In the genomic region with DNA sequence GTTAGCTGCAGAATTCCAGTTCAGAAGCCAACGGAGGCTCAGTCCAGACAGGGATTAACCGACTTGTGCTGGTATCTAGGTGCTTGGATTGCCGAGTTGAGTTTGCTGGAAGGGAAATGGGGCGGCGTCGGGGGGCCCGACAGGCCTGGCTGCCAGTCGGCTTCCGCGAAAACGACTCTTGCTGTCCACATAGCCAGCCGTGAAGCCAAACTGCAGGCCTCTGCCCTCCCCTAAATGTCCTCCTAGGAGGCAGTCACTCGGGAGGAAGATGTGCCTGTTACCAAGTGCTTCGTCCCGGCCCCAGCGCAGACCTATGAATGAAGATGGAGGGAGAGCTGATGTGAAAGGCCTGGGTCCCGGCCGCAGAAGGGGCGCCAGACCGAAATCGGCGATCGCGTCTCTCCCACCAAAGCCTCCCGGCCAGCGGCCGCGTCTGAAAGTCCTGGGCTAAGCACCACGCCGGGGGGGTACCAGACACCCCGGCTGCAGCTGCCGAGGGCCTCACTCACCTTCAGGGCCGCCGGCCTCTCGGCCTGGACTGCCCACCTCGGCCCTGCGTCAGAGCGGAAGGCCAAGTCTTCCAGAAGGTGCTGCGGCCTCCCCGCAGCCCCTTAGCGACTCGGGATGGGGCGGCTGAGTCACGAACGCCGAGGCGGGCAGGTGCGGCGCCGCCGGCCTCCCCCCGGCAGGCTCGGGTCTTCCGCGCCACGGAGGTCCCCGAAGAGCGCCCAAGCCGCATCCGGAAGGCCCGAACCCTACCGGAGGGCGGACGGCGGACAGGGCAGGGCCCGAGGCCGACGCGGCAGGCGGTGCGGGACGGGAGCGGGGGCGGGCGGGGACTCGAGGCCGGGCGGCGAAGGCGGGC, we compare ENCODE assay signal across 8 cellular contexts. TPM values are rescaled to one million over a fixed set of nuclear protein-coding genes. Genes with fewer than 3 reads are reported as not detected.
DNase-seq lines count a peak whose midpoint lies in the region; ATAC-seq, FAIRE-seq and TF ChIP-seq lines count a peak whose summit lies in the region.

No MANE protein-coding gene starts in this region.

- H3K4me2 ChIP-seq in astrocyte (ENCODE audit: low read length) = peak overlapping the region; percentile 89

- H3K4me3 ChIP-seq in GM06990 (replicated peaks; ENCODE audit: low read depth, low read length) (peak overlapping the region; percentile 91), RWPE2 (ENCODE audit: severe bottlenecking) (peak overlapping the region; percentile 98), astrocyte (ENCODE audit: insufficient read depth, low read depth, low read length) (peak overlapping the region; percentile 79), iPS-15b (ENCODE audit: low read depth, low read length) (peak overlapping the region; percentile 92), spleen (peak overlapping the region; percentile 76 to 93 (median 83))

- no peak for TF ChIP-seq CTCF in GM06990 (IDR thresholded peaks at IDR 0.05; ENCODE audit: insufficient read depth, low read length, poor library complexity, severe bottlenecking)
- no peak for TF ChIP-seq CTCF in RWPE2 (IDR thresholded peaks at IDR 0.05; ENCODE audit: poor library complexity, severe bottlenecking)
- TF ChIP-seq CTCF in astrocyte (IDR thresholded peaks at IDR 0.05; ENCODE audit: insufficient read depth, low read depth, low read length) = no peak
- TF ChIP-seq CTCF in spleen (IDR thresholded peaks at IDR 0.05 in 8 of 11, conservative IDR thresholded peaks at IDR 0.05 in 3 of 11) = no peak

- H3K27me3 Mint-ChIP-seq in astrocyte (ENCODE audit: low read depth, unreplicated experiment) = no peaks in the 10 kb centered on the region

- H3K9me3 Mint-ChIP-seq in astrocyte (ENCODE audit: unreplicated experiment) = no peaks in the 10 kb centered on the region

- peaks cover 38% of the 10 kb centered on the region for H3K79me2 ChIP-seq in astrocyte (ENCODE audit: insufficient read depth, low read length)

- H3K27ac ChIP-seq in RWPE2 (ENCODE audit: poor library complexity, severe bottlenecking) (peak overlapping the region; percentile 77), astrocyte (ENCODE audit: low read depth, low read length) (peak overlapping the region; percentile 75), spleen (peak overlapping the region; percentile 84 to 97 (median 94))

- H3K27ac Mint-ChIP-seq in astrocyte (ENCODE audit: unreplicated experiment) = peak overlapping the region; percentile 90

- H3K4me1 ChIP-seq in RWPE2 (ENCODE audit: insufficient read depth, poor library complexity, severe bottlenecking) = no peaks in the 10 kb centered on the region
- H3K4me1 ChIP-seq in astrocyte (ENCODE audit: insufficient read depth, low read length) = peaks cover 17% of the 10 kb centered on the region
- peaks cover 7% of the 10 kb centered on the region for H3K4me1 ChIP-seq in iPS-15b (ENCODE audit: control insufficient read depth, insufficient read depth, low read length)
- peaks cover 14 to 74% (median 40%) of the 10 kb centered on the region in 6 donors for H3K4me1 ChIP-seq in spleen

- H2AFZ ChIP-seq in astrocyte (ENCODE audit: low read depth, low read length) = peak overlapping the region; percentile 5

- peaks cover 10% of the 10 kb centered on the region for H3K4me1 Mint-ChIP-seq in astrocyte (ENCODE audit: low read depth, unreplicated experiment)

- H4K20me1 ChIP-seq in astrocyte (ENCODE audit: insufficient read depth, low read length) = peaks cover 29% of the 10 kb centered on the region

- 0 to 1% (median 1%) methylated on average over 24 to 80 of the region's 80 CpGs for WGBS in spleen, 5 donors

- peak overlapping the region; percentile 92 for H3K4me3 Mint-ChIP-seq in astrocyte (ENCODE audit: unreplicated experiment)

- ATAC-seq in HG02610 (IDR thresholded peaks at IDR 0.05; ENCODE audit: unreplicated experiment) (peak; percentile 1), RWPE2 (ENCODE audit: low read depth) (peak; percentile 10)

- no peaks in the 10 kb centered on the region for H3K27me3 ChIP-seq in GM06990 (replicated peaks; ENCODE audit: control insufficient read depth, insufficient read depth, low read length)
- H3K27me3 ChIP-seq in RWPE2 (ENCODE audit: insufficient read depth, poor library complexity, severe bottlenecking) = no peaks in the 10 kb centered on the region
- no peaks in the 10 kb centered on the region for H3K27me3 ChIP-seq in astrocyte (ENCODE audit: insufficient read depth, low read length)
- no peaks in the 10 kb centered on the region for H3K27me3 ChIP-seq in iPS-15b (ENCODE audit: control insufficient read depth, insufficient read depth, low read length)
- H3K27me3 ChIP-seq in spleen (replicated peaks in 1 of 7) = no peaks in the 10 kb centered on the region

- H3K9ac ChIP-seq in astrocyte (ENCODE audit: low read length) (peak overlapping the region; percentile 93), iPS-15b (ENCODE audit: low read depth, low read length) (peak overlapping the region; percentile 99)

- H3K36me3 Mint-ChIP-seq in astrocyte (ENCODE audit: low read depth, unreplicated experiment) = peaks cover 14% of the 10 kb centered on the region

- FAIRE-seq in astrocyte (lab: Jason Lieb, UNC) = no peak

- no peak for TF ChIP-seq POLR2A in spleen (IDR thresholded peaks at IDR 0.05)

- H3K36me3 ChIP-seq in GM06990 (ENCODE audit: control insufficient read depth, insufficient read depth, low read length) (peaks cover 27% of the 10 kb centered on the region), RWPE2 (ENCODE audit: low read depth) (peaks cover 53% of the 10 kb centered on the region), astrocyte (ENCODE audit: insufficient read depth, low read length) (peaks cover 22% of the 10 kb centered on the region), iPS-15b (ENCODE audit: control insufficient read depth, insufficient read depth, low read length) (peaks cover 20% of the 10 kb centered on the region), spleen (peaks cover 0 to 47% (median 19%) of the 10 kb centered on the region in 6 donors)

- intact Hi-C loops in spleen (cut with DNase I; ENCODE audit: low total_unique reads) = loop anchor here (10.0 kb wide), 1 partner anchor 101 kb away; no protein-coding TSS in a partner anchor

- H3K9me3 ChIP-seq in RWPE2 (ENCODE audit: severe bottlenecking) (no peaks in the 10 kb centered on the region), astrocyte (ENCODE audit: insufficient read depth, low read depth, low read length) (no peaks in the 10 kb centered on the region), iPS-15b (ENCODE audit: control insufficient read depth, insufficient read depth, low read length) (no peaks in the 10 kb centered on the region), spleen (no peaks in the 10 kb centered on the region)

- DNase-seq in GM06990 (ENCODE audit: extremely low read depth, insufficient read length) (peak; percentile 68), RWPE2 (ENCODE audit: low spot score) (no peak), astrocyte (ENCODE audit: low read depth) (peak; percentile 26), spleen (peak; percentile 92), NCI-H1092 treated with DMSO at 0.1 percent for 48 hours (lab: John Stamatoyannopoulos, UW) (no peak), cerebellar cortex (ENCODE audit: low spot score) (no peak)

RNA-seq across cellular contexts. Expression of gene DPAGT1, which starts 7.5 kb away (rescaled TPM):
- total RNA-seq in astrocyte (44.1 and 47.1 TPM in 2 replicates), spleen (10 to 100 TPM; 27.7 to 58.9 (median 37.3) TPM)
- polyA plus RNA-seq in spleen = 10 to 100 TPM; 20.7 to 28.9 (median 26.4) TPM

RNA-seq across cellular contexts. Expression of gene HMBS, which starts 9.5 kb away (rescaled TPM):
- total RNA-seq in astrocyte = 21.4 and 22.2 TPM in 2 replicates
- total RNA-seq in spleen = 10 to 100 TPM in 6 of 7 donors, 1 to 10 TPM in 1; 7.4 to 42.6 (median 14.1) TPM
- polyA plus RNA-seq in spleen = 10 to 100 TPM; 22.8 to 42.0 (median 23.3) TPM

RNA-seq across cellular contexts. Expression of gene C2CD2L, which starts 13.0 kb away (rescaled TPM):
- 10.9 and 11.1 TPM in 2 replicates for total RNA-seq in astrocyte
- total RNA-seq in spleen = 10 to 100 TPM; 15.2 to 19.6 (median 17.6) TPM
- 10 to 100 TPM in 1 of 3 donors, 1 to 10 TPM in 2; 5.8 to 13.3 (median 9.8) TPM for polyA plus RNA-seq in spleen

RNA-seq across cellular contexts. Expression of gene VPS11, which starts 26.6 kb away (rescaled TPM):
- total RNA-seq in astrocyte (22.4 and 24.0 TPM in 2 replicates), spleen (10 to 100 TPM; 30.1 to 48.7 (median 44.8) TPM)
- 10 to 100 TPM; 41.8 to 66.7 (median 42.4) TPM for polyA plus RNA-seq in spleen

RNA-seq across cellular contexts. Expression of gene HINFP, which starts 27.2 kb away (rescaled TPM):
- total RNA-seq in astrocyte = 22.7 and 27.8 TPM in 2 replicates
- total RNA-seq in spleen = 10 to 100 TPM; 30.4 to 40.7 (median 34.3) TPM
- polyA plus RNA-seq in spleen = 10 to 100 TPM; 12.8 to 19.6 (median 13.4) TPM

Comparison
In these comparisons a context has a peak if more than half of its experiments do, and no peak if none do; other contexts are left out.
1. DNase-seq: peak in GM06990 (single experiment), astrocyte (single experiment) and spleen (single experiment); none in RWPE2 (single experiment), NCI-H1092 treated with DMSO at 0.1 percent for 48 hours (single experiment) and cerebellar cortex (single experiment).
2. Peak in every context shown above with its lines, with median percentiles within 50 percentile points of each other: H3K4me3 ChIP-seq and H3K27ac ChIP-seq.